39 cellular contexts compared by ENCODE assay signal in the genomic region with DNA sequence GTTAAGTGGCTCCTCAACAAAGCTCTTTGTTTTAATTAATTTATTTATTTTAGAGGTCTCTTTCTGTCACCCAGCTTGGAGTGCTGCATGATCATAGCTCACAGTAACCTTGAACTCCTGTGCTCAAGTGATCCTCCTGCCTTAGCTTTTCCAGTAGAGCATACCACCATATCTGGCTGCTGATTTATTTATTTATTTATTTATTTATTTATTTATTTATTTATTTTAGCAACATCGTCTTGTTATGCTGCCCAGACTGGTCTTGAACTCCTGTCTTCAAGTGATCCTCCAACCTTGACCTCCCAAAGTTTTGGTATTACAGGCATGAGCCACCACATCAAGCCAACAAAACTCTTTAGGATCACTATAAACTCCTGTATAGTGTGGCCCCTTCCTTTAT.
"Had no signal": no experiment of that assay in that cellular context is flagged by ENCODE, and none has a peak within 500 bp of the region (broad histone marks: within the 10 kb centered on the region; RNA-seq: fewer than 3 reads in every experiment).

No MANE protein-coding gene starts in this region.

- H3K27me3 ChIP-seq: adrenal gland, ascending aorta, body of pancreas, brain microvascular endothelial cell, cardiac muscle cell had no signal

- H3K9me3 ChIP-seq: adrenal gland, ascending aorta, body of pancreas had no signal

- H3K27me3 Mint-ChIP-seq: activated naive CD8-positive, alpha-beta T cell; activated naive CD8-positive, alpha-beta T cell treated with anti-CD3 and anti-CD28 coated beads for 36 hours; activated naive CD8-positive, alpha-beta T cell treated with anti-CD3 and anti-CD28 coated beads, Interleukin-2, amount 10 ng/mL, durations not matched to agents 7 days and 5 days; activated T-helper 17 cell treated with anti-CD3 and anti-CD28 coated beads, Interleukin-2, amount 50 U/mL, for 72 hours; brain had no signal

- H3K4me3 Mint-ChIP-seq: activated naive CD4-positive, alpha-beta T cell treated with anti-CD3 and anti-CD28 coated beads for 36 hours; activated naive CD4-positive, alpha-beta T cell treated with anti-CD3 and anti-CD28 coated beads, Interleukin-2, amount 10 ng/mL, durations not matched to agents 7 days and 5 days; activated naive CD4-positive, alpha-beta T cell treated with anti-CD3 and anti-CD28 coated beads, Interleukin-2, amount 50 U/mL, for 24 hours; activated naive CD8-positive, alpha-beta T cell; activated naive CD8-positive, alpha-beta T cell treated with anti-CD3 and anti-CD28 coated beads for 36 hours; activated naive CD8-positive, alpha-beta T cell treated with anti-CD3 and anti-CD28 coated beads, Interleukin-2, amount 10 ng/mL, durations not matched to agents 7 days and 5 days; activated T-cell treated with anti-CD3 and anti-CD28 coated beads, Interleukin-2, amount 50 U/mL, for 24 hours; activated T-cell treated with anti-CD3 and anti-CD28 coated beads, Interleukin-2, amount 50 U/mL, for 4 hours; activated T-cell treated with anti-CD3 and anti-CD28 coated beads, Interleukin-2, amount 50 U/mL, for 72 hours; activated T-helper 1 cell treated with anti-CD3 and anti-CD28 coated beads, Interleukin-12 subunit alpha, Interleukin-12 subunit beta, Interleukin-2, Interleukin-4 antibody, amounts not matched to agents 30 ng/mL and 10 ng/mL and 1 ng/mL, durations not matched to agents 14 hours and 24 hours and 36 hours; activated T-helper 17 cell treated with anti-CD3 and anti-CD28 coated beads, Interleukin-2, amount 50 U/mL, for 72 hours; brain; central memory CD8-positive, alpha-beta T cell had no signal

- H3K4me1 Mint-ChIP-seq: activated naive CD4-positive, alpha-beta T cell treated with anti-CD3 and anti-CD28 coated beads, Interleukin-2, amount 10 ng/mL, durations not matched to agents 7 days and 5 days; activated naive CD4-positive, alpha-beta T cell treated with anti-CD3 and anti-CD28 coated beads, Interleukin-2, amount 50 U/mL, for 24 hours; activated naive CD8-positive, alpha-beta T cell treated with anti-CD3 and anti-CD28 coated beads for 36 hours; activated naive CD8-positive, alpha-beta T cell treated with anti-CD3 and anti-CD28 coated beads, Interleukin-2, amount 10 ng/mL, durations not matched to agents 7 days and 5 days; activated T-helper 17 cell treated with anti-CD3 and anti-CD28 coated beads, Interleukin-2, amount 50 U/mL, for 72 hours; brain; central memory CD8-positive, alpha-beta T cell had no signal

- H3K4me1 ChIP-seq: adrenal gland, ascending aorta, body of pancreas, breast epithelium had no signal

- H3K27ac ChIP-seq: adrenal gland, ascending aorta, body of pancreas, brain microvascular endothelial cell, breast epithelium, cardiac muscle cell had no signal

- FAIRE-seq: bronchial epithelial cell, colon had no signal

- H3K27ac Mint-ChIP-seq: activated naive CD4-positive, alpha-beta T cell treated with anti-CD3 and anti-CD28 coated beads for 36 hours; activated naive CD4-positive, alpha-beta T cell treated with anti-CD3 and anti-CD28 coated beads, Interleukin-2, amount 10 ng/mL, durations not matched to agents 7 days and 5 days; activated naive CD4-positive, alpha-beta T cell treated with anti-CD3 and anti-CD28 coated beads, Interleukin-2, amount 50 U/mL, for 24 hours; activated naive CD4-positive, alpha-beta T cell treated with anti-CD3 and anti-CD28 coated beads, Interleukin-2, amount 50 U/mL, for 72 hours; activated naive CD8-positive, alpha-beta T cell; activated naive CD8-positive, alpha-beta T cell treated with anti-CD3 and anti-CD28 coated beads for 36 hours; activated naive CD8-positive, alpha-beta T cell treated with anti-CD3 and anti-CD28 coated beads, Interleukin-2, amount 10 ng/mL, durations not matched to agents 7 days and 5 days; activated T-cell treated with anti-CD3 and anti-CD28 coated beads, Interleukin-2, amount 50 U/mL, for 24 hours; activated T-cell treated with anti-CD3 and anti-CD28 coated beads, Interleukin-2, amount 50 U/mL, for 72 hours; activated T-helper 1 cell treated with anti-CD3 and anti-CD28 coated beads, Interleukin-12 subunit alpha, Interleukin-12 subunit beta, Interleukin-2, Interleukin-4 antibody, amounts not matched to agents 30 ng/mL and 10 ng/mL and 1 ng/mL, durations not matched to agents 14 hours and 24 hours and 36 hours; activated T-helper 17 cell treated with anti-CD3 and anti-CD28 coated beads, Interleukin-2, amount 50 U/mL, for 72 hours; activated T-helper 2 cell treated with anti-CD3 and anti-CD28 coated beads, Interferon-gamma antibody, Interleukin-2, Interleukin-4, amounts not matched to agents 10 μg/mL and 5 μg/mL and 100 μg/mL, durations not matched to agents 14 hours and 24 hours and 36 hours; brain had no signal

- DNase-seq: activated effector memory CD4-positive, alpha-beta T cell treated with anti-CD3 and anti-CD28 coated beads, Interleukin-2, amount 50 U/mL, for 16 hours; activated effector memory CD4-positive, alpha-beta T cell treated with Interleukin-2 at 50 U/mL for 16 hours; activated gamma-delta T cell; activated gamma-delta T cell treated with Interleukin-2 at 50 U/mL for 16 hours; activated naive CD4-positive, alpha-beta T cell; activated naive CD4-positive, alpha-beta T cell treated with anti-CD3 and anti-CD28 coated beads for 36 hours; activated naive CD4-positive, alpha-beta T cell treated with anti-CD3 and anti-CD28 coated beads, Interleukin-2, amount 10 ng/mL, durations not matched to agents 7 days and 5 days; activated naive CD4-positive, alpha-beta T cell treated with anti-CD3 and anti-CD28 coated beads, Interleukin-2, amount 50 U/mL, for 16 hours; activated naive CD4-positive, alpha-beta T cell treated with Interleukin-2 at 50 U/mL for 16 hours; activated naive CD8-positive, alpha-beta T cell treated with anti-CD3 and anti-CD28 coated beads for 36 hours; activated naive CD8-positive, alpha-beta T cell treated with anti-CD3 and anti-CD28 coated beads, Interleukin-2, amount 10 ng/mL, durations not matched to agents 7 days and 5 days; activated T-cell treated with anti-CD3 and anti-CD28 coated beads, Interleukin-2, amount 50 U/mL, for 1 hour; activated T-cell treated with anti-CD3 and anti-CD28 coated beads, Interleukin-2, amount 50 U/mL, for 24 hours; activated T-cell treated with anti-CD3 and anti-CD28 coated beads, Interleukin-2, amount 50 U/mL, for 4 hours; activated T-cell treated with anti-CD3 and anti-CD28 coated beads, Interleukin-2, amount 50 U/mL, for 48 hours; activated T-cell treated with anti-CD3 and anti-CD28 coated beads, Interleukin-2, amount 50 U/mL, for 72 hours; adrenal gland; amniotic stem cell; amygdala; anterior cingulate cortex; aorta; body of pancreas; brain microvascular endothelial cell; caudate nucleus; central memory CD4-positive, alpha-beta T cell; cerebellar nuclear complex had no signal

- ATAC-seq: activated naive CD4-positive, alpha-beta T cell treated with anti-CD3 and anti-CD28 coated beads, Interleukin-2, amount 50 U/mL, for 72 hours; activated T-cell treated with anti-CD3 and anti-CD28 coated beads, Interleukin-2, amount 50 U/mL, for 4 hours; activated T-cell treated with anti-CD3 and anti-CD28 coated beads, Interleukin-2, amount 50 U/mL, for 72 hours; activated T-helper 17 cell treated with anti-CD3 and anti-CD28 coated beads, Interleukin-2, amount 50 U/mL, for 72 hours; body of pancreas had no signal

- H3K9me3 Mint-ChIP-seq: activated naive CD4-positive, alpha-beta T cell treated with anti-CD3 and anti-CD28 coated beads for 36 hours; activated naive CD4-positive, alpha-beta T cell treated with anti-CD3 and anti-CD28 coated beads, Interleukin-2, amount 10 ng/mL, durations not matched to agents 7 days and 5 days; activated naive CD4-positive, alpha-beta T cell treated with anti-CD3 and anti-CD28 coated beads, Interleukin-2, amount 50 U/mL, for 24 hours; activated naive CD4-positive, alpha-beta T cell treated with anti-CD3 and anti-CD28 coated beads, Interleukin-2, amount 50 U/mL, for 72 hours; activated naive CD8-positive, alpha-beta T cell treated with anti-CD3 and anti-CD28 coated beads for 36 hours; activated naive CD8-positive, alpha-beta T cell treated with anti-CD3 and anti-CD28 coated beads, Interleukin-2, amount 10 ng/mL, durations not matched to agents 7 days and 5 days; activated T-cell treated with anti-CD3 and anti-CD28 coated beads, Interleukin-2, amount 50 U/mL, for 24 hours; activated T-cell treated with anti-CD3 and anti-CD28 coated beads, Interleukin-2, amount 50 U/mL, for 4 hours; activated T-cell treated with anti-CD3 and anti-CD28 coated beads, Interleukin-2, amount 50 U/mL, for 72 hours; activated T-helper 1 cell treated with anti-CD3 and anti-CD28 coated beads, Interleukin-12 subunit alpha, Interleukin-12 subunit beta, Interleukin-2, Interleukin-4 antibody, amounts not matched to agents 30 ng/mL and 10 ng/mL and 1 ng/mL, durations not matched to agents 14 hours and 24 hours and 36 hours; activated T-helper 17 cell treated with anti-CD3 and anti-CD28 coated beads, Interleukin-2, amount 50 U/mL, for 72 hours; activated T-helper 2 cell treated with anti-CD3 and anti-CD28 coated beads, Interferon-gamma antibody, Interleukin-2, Interleukin-4, amounts not matched to agents 10 μg/mL and 5 μg/mL and 100 μg/mL, durations not matched to agents 14 hours and 24 hours and 36 hours; central memory CD8-positive, alpha-beta T cell had no signal

- H3K36me3 ChIP-seq: adrenal gland, ascending aorta, brain microvascular endothelial cell, breast epithelium, cardiac muscle cell had no signal

- H3K4me3 ChIP-seq: adrenal gland, ascending aorta, body of pancreas, breast epithelium, cardiac muscle cell had no signal

- H3K36me3 Mint-ChIP-seq: activated naive CD4-positive, alpha-beta T cell treated with anti-CD3 and anti-CD28 coated beads, Interleukin-2, amount 10 ng/mL, durations not matched to agents 7 days and 5 days; activated naive CD4-positive, alpha-beta T cell treated with anti-CD3 and anti-CD28 coated beads, Interleukin-2, amount 50 U/mL, for 72 hours; activated naive CD8-positive, alpha-beta T cell; activated naive CD8-positive, alpha-beta T cell treated with anti-CD3 and anti-CD28 coated beads for 36 hours; brain had no signal
